8 cellular contexts compared by ENCODE assay signal in the genomic region with DNA sequence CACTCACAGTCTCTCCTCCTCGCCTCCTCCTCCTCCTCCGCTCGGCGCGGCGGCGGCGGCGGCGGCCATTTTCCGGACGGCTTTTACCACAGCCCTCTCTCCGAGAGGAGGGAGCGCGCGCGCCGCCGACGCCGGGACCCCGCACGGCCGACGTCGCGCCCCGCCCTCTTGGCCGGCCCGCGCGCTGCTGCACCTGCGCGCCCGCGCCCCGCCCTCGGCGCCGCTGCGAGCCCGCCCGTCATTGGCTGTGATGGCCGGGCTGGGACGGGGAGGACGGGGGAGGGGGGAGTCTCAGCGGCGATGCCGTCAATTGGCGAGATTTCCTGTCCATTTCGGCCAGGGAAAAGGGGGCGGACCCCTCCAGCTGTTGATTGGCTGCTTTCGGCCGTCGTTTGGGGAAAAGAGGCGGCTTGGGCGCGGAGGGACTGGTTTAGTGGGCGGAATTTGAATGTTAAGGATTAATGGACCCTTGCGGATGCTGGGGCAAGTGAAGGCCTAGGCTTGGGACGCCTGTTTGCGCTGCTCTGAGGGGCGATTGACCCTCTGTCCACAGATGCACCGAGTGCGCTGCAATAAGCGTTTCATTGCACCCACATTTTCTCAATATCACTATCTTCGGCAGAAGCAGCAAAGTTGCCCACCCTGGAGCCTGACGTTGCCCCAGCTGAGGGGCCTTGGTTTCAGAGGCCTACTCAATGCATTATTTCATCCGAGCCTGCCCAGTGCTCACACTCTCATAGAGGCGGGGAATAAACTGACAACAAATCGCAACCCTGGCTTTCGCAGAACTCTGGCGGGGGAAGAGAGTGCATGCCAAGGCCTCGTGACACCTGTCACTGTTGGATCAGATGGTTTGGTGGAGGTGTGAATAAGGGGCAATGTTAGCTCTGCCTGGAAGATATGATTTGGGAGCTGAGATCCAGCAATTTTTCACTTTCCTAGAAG. TPM values are rescaled to one million over a fixed set of nuclear protein-coding genes. Genes with fewer than 3 reads are reported as not detected.
DNase-seq lines count a peak whose midpoint lies in the region; ATAC-seq and FAIRE-seq lines count a peak whose summit lies in the region.

A gene (minus strand): TSS at position 121 of the 945 bp plus-strand sequence.

- H3K9me3 ChIP-seq in right cardiac atrium (ENCODE audit: control insufficient read depth, low read length) = no peaks in the 10 kb centered on the region

- no peaks in the 10 kb centered on the region for H3K27me3 ChIP-seq in right cardiac atrium (ENCODE audit: control insufficient read depth, insufficient read depth)

- ATAC-seq in GM18498 (IDR thresholded peaks at IDR 0.05; ENCODE audit: unreplicated experiment) = peak; percentile 92
- ATAC-seq in HG02938 (IDR thresholded peaks at IDR 0.05; ENCODE audit: unreplicated experiment) = peak; percentile 79
- peak; percentile 95 to 96 for ATAC-seq in right cardiac atrium

- H3K27ac ChIP-seq in right cardiac atrium (ENCODE audit: low read length) = peak within 1 kb of the TSS; percentile 99

- peaks cover 2% of the 10 kb centered on the region for H3K4me1 ChIP-seq in right cardiac atrium (ENCODE audit: control insufficient read depth, insufficient read depth, low read length)

- peak; percentile 88 for FAIRE-seq in urothelium cell line (lab: Jason Lieb, UNC)

- H3K4me3 ChIP-seq in right cardiac atrium (ENCODE audit: low read length) = peak within 1 kb of the TSS; percentile 92

- intact Hi-C loops in T-helper 2 cell treated with Interferon-gamma antibody and Interleukin-4, amounts not matched to agents 100 ng/mL and 5 ng/mL, for 36 hours (cut with micrococcal nuclease) = loop anchor here (2.0 to 10.0 kb wide), 2 partner anchors 39 to 113 kb away; no protein-coding TSS in a partner anchor
- intact Hi-C loops in right cardiac atrium (cut with DNase I) = no loop called here

- whole genome bisulfite sequencing in right cardiac atrium = 5% methylated on average over 69 of the region's 74 CpGs

- DNase-seq in NCI-H187 (lab: John Stamatoyannopoulos, UW) (peak; percentile 96 to 98), anterior cingulate cortex (lab: John Stamatoyannopoulos, UW) (peak; percentile 21 to 93 (median 86)), right cardiac atrium (peak; percentile 91 to 96 (median 95)), pulmonary artery endothelial cell (ENCODE audit: low read depth, low spot score) (peak; percentile 71), urothelium cell line (ENCODE audit: low spot score) (peak; percentile 96)

RNA-seq across cellular contexts. Expression of the gene that starts here (rescaled TPM):
- 56.7 and 61.9 TPM in 2 replicates for total RNA-seq in T-helper 2 cell treated with Interferon-gamma antibody and Interleukin-4, amounts not matched to agents 100 ng/mL and 5 ng/mL, for 36 hours
- total RNA-seq in right cardiac atrium (10 to 100 TPM; 41.2 to 50.2 (median 45.2) TPM), pulmonary artery endothelial cell (20.4 and 21.6 TPM in 2 replicates)
- polyA plus RNA-seq in right cardiac atrium = 34.9 TPM

Comparison
In these comparisons a context has a peak if more than half of its experiments do, and no peak if none do; other contexts are left out.
1. Peak in every context shown above with its lines: DNase-seq, ATAC-seq, H3K4me3 ChIP-seq and H3K27ac ChIP-seq.